2 cellular contexts compared by ENCODE assay signal in the genomic region with DNA sequence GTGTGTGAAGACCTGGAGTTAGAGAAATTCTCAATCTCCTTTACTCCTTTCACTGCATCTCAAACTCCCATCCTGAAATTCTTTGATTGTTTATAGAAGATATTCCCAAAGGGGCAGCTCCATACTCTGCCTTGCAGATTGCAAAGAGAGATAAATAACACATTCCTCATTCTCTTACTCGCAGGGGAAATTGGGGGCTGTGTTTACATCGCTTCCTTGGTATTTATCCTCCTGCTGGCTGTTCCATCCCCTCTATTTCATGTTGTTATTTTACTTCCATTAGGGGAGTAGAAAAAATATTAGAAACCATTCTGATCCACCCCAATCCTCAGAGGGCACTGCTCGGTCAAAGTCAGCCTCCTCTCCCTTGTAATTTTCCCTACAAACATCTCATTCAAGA.
TF ChIP-seq lines count a peak whose summit lies in the region.

No MANE protein-coding gene starts in this region.

TF ChIP-seq in SK-N-SH, 30 proteins besides CTCF, POLR2A, EP300 and RAD21 (continued from another document):
- TF ChIP-seq RXRA (IDR thresholded peaks at IDR 0.05; ENCODE audit: borderline replicate concordance, low read depth) = peak; percentile 32; the same call in 1 of the 2 replicates
- TF ChIP-seq, protein P1, sequence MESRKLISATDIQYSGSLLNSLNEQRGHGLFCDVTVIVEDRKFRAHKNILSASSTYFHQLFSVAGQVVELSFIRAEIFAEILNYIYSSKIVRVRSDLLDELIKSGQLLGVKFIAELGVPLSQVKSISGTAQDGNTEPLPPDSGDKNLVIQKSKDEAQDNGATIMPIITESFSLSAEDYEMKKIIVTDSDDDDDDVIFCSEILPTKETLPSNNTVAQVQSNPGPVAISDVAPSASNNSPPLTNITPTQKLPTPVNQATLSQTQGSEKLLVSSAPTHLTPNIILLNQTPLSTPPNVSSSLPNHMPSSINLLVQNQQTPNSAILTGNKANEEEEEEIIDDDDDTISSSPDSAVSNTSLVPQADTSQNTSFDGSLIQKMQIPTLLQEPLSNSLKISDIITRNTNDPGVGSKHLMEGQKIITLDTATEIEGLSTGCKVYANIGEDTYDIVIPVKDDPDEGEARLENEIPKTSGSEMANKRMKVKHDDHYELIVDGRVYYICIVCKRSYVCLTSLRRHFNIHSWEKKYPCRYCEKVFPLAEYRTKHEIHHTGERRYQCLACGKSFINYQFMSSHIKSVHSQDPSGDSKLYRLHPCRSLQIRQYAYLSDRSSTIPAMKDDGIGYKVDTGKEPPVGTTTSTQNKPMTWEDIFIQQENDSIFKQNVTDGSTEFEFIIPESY (IDR thresholded peaks at IDR 0.05; ENCODE audit: borderline replicate concordance, low read depth) = no peak
- TF ChIP-seq, protein P2, sequence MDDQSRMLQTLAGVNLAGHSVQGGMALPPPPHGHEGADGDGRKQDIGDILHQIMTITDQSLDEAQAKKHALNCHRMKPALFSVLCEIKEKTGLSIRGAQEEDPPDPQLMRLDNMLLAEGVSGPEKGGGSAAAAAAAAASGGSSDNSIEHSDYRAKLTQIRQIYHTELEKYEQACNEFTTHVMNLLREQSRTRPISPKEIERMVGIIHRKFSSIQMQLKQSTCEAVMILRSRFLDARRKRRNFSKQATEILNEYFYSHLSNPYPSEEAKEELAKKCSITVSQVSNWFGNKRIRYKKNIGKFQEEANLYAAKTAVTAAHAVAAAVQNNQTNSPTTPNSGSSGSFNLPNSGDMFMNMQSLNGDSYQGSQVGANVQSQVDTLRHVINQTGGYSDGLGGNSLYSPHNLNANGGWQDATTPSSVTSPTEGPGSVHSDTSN (IDR thresholded peaks at IDR 0.05) = no peak
- TF ChIP-seq FOSL2 (IDR thresholded peaks at IDR 0.05; ENCODE audit: borderline replicate concordance, low read depth) = no peak
- TF ChIP-seq, protein P3, sequence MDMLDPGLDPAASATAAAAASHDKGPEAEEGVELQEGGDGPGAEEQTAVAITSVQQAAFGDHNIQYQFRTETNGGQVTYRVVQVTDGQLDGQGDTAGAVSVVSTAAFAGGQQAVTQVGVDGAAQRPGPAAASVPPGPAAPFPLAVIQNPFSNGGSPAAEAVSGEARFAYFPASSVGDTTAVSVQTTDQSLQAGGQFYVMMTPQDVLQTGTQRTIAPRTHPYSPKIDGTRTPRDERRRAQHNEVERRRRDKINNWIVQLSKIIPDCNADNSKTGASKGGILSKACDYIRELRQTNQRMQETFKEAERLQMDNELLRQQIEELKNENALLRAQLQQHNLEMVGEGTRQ (IDR thresholded peaks at IDR 0.05; ENCODE audit: borderline replicate concordance, low read depth, low read length) = no peak
- TF ChIP-seq, protein P4, sequence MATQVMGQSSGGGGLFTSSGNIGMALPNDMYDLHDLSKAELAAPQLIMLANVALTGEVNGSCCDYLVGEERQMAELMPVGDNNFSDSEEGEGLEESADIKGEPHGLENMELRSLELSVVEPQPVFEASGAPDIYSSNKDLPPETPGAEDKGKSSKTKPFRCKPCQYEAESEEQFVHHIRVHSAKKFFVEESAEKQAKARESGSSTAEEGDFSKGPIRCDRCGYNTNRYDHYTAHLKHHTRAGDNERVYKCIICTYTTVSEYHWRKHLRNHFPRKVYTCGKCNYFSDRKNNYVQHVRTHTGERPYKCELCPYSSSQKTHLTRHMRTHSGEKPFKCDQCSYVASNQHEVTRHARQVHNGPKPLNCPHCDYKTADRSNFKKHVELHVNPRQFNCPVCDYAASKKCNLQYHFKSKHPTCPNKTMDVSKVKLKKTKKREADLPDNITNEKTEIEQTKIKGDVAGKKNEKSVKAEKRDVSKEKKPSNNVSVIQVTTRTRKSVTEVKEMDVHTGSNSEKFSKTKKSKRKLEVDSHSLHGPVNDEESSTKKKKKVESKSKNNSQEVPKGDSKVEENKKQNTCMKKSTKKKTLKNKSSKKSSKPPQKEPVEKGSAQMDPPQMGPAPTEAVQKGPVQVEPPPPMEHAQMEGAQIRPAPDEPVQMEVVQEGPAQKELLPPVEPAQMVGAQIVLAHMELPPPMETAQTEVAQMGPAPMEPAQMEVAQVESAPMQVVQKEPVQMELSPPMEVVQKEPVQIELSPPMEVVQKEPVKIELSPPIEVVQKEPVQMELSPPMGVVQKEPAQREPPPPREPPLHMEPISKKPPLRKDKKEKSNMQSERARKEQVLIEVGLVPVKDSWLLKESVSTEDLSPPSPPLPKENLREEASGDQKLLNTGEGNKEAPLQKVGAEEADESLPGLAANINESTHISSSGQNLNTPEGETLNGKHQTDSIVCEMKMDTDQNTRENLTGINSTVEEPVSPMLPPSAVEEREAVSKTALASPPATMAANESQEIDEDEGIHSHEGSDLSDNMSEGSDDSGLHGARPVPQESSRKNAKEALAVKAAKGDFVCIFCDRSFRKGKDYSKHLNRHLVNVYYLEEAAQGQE (IDR thresholded peaks at IDR 0.05; ENCODE audit: low read depth, low read length) = no peak
- TF ChIP-seq JUND (IDR thresholded peaks at IDR 0.05) = 0 out of 2 replicates have a peak, but pooled peaks have one; percentile 3
- no peak for TF ChIP-seq ELF1 (IDR thresholded peaks at IDR 0.05)

TF ChIP-seq in SK-N-SH treated with all-trans-retinoic acid at 6 μM for 48 hours, 23 proteins besides CTCF, POLR2A, EP300 and RAD21 (continued from another document):
- TF ChIP-seq ZNF8 (CRISPR knock-in tag; IDR thresholded peaks at IDR 0.05) (no peak), GLIS3 (CRISPR knock-in tag; IDR thresholded peaks at IDR 0.05) (no peak), OSR1 (CRISPR knock-in tag; IDR thresholded peaks at IDR 0.05) (no peak), ARNTL (CRISPR knock-in tag; IDR thresholded peaks at IDR 0.05; ENCODE audit: borderline replicate concordance, low read depth) (no peak), ESRRG (CRISPR knock-in tag; IDR thresholded peaks at IDR 0.05) (no peak), ZNF565 (CRISPR knock-in tag; conservative IDR thresholded peaks at IDR 0.05; ENCODE audit: low read depth) (no peak), ZFP3 (CRISPR knock-in tag; IDR thresholded peaks at IDR 0.05) (no peak)
- TF ChIP-seq, protein P5, sequence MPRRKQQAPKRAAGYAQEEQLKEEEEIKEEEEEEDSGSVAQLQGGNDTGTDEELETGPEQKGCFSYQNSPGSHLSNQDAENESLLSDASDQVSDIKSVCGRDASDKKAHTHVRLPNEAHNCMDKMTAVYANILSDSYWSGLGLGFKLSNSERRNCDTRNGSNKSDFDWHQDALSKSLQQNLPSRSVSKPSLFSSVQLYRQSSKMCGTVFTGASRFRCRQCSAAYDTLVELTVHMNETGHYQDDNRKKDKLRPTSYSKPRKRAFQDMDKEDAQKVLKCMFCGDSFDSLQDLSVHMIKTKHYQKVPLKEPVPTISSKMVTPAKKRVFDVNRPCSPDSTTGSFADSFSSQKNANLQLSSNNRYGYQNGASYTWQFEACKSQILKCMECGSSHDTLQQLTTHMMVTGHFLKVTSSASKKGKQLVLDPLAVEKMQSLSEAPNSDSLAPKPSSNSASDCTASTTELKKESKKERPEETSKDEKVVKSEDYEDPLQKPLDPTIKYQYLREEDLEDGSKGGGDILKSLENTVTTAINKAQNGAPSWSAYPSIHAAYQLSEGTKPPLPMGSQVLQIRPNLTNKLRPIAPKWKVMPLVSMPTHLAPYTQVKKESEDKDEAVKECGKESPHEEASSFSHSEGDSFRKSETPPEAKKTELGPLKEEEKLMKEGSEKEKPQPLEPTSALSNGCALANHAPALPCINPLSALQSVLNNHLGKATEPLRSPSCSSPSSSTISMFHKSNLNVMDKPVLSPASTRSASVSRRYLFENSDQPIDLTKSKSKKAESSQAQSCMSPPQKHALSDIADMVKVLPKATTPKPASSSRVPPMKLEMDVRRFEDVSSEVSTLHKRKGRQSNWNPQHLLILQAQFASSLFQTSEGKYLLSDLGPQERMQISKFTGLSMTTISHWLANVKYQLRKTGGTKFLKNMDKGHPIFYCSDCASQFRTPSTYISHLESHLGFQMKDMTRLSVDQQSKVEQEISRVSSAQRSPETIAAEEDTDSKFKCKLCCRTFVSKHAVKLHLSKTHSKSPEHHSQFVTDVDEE (CRISPR knock-in tag; IDR thresholded peaks at IDR 0.05) = no peak
- TF ChIP-seq, protein P6, sequence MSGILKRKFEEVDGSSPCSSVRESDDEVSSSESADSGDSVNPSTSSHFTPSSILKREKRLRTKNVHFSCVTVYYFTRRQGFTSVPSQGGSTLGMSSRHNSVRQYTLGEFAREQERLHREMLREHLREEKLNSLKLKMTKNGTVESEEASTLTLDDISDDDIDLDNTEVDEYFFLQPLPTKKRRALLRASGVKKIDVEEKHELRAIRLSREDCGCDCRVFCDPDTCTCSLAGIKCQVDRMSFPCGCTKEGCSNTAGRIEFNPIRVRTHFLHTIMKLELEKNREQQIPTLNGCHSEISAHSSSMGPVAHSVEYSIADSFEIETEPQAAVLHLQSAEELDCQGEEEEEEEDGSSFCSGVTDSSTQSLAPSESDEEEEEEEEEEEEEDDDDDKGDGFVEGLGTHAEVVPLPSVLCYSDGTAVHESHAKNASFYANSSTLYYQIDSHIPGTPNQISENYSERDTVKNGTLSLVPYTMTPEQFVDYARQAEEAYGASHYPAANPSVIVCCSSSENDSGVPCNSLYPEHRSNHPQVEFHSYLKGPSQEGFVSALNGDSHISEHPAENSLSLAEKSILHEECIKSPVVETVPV (CRISPR knock-in tag; IDR thresholded peaks at IDR 0.05) = no peak
